In genomic region chr1:167110586-167110985, GRCh38 we compare ENCODE assay signal across 14 cellular contexts. TPM values are rescaled to one million over a fixed set of nuclear protein-coding genes. Genes with fewer than 3 reads are reported as not detected.
DNase-seq lines count a peak whose midpoint lies in the region; ATAC-seq and TF ChIP-seq lines count a peak whose summit lies in the region.
"Had no signal": no experiment of that assay in that cellular context is flagged by ENCODE, and none has a peak within 500 bp of the region (broad histone marks: within the 10 kb centered on the region; RNA-seq: fewer than 3 reads in every experiment).

No MANE protein-coding gene starts in this region.

- peaks cover 8% of the 10 kb centered on the region for H3K36me3 Mint-ChIP-seq in activated naive CD4-positive, alpha-beta T cell treated with anti-CD3 and anti-CD28 coated beads, Interleukin-2, amount 50 U/mL, for 24 hours
- no peaks in the 10 kb centered on the region for H3K36me3 Mint-ChIP-seq in activated T-helper 17 cell treated with anti-CD3 and anti-CD28 coated beads, Interleukin-2, amount 50 U/mL, for 72 hours (ENCODE audit: low read depth)

- TF ChIP-seq CTCF in right atrium auricular region (IDR thresholded peaks at IDR 0.05) = no peak
- no peak for TF ChIP-seq CTCF in PC-3 (conservative IDR thresholded peaks at IDR 0.05; ENCODE audit: low read depth, low read length)

- H3K27me3 ChIP-seq in right atrium auricular region (no peaks in the 10 kb centered on the region), PC-3 (ENCODE audit: low read length) (no peaks in the 10 kb centered on the region)
- H3K27me3 ChIP-seq: hepatocyte had no signal

- H3K27ac ChIP-seq in right atrium auricular region (no peak overlapping the region), PC-3 (ENCODE audit: low read length) (no peak overlapping the region)
- H3K27ac ChIP-seq: hepatocyte had no signal

- H3K4me3 ChIP-seq in right atrium auricular region (no peak overlapping the region), PC-3 (ENCODE audit: low read length) (no peak overlapping the region)
- H3K4me3 ChIP-seq: hepatocyte, lung had no signal

- no peaks in the 10 kb centered on the region for H4K20me1 ChIP-seq in PC-3 (ENCODE audit: low read length)

- ATAC-seq in HG03432 (IDR thresholded peaks at IDR 0.05; ENCODE audit: unreplicated experiment) (peak; percentile 62), PC-3 (no peak)
- ATAC-seq in activated T-helper 17 cell treated with anti-CD3 and anti-CD28 coated beads, Interleukin-2, amount 50 U/mL, for 72 hours (replicated peaks) = peak; percentile 87

- H3K9me3 ChIP-seq in right atrium auricular region (no peaks in the 10 kb centered on the region), PC-3 (ENCODE audit: low read length) (no peaks in the 10 kb centered on the region)

- H3K36me3 ChIP-seq in right atrium auricular region (peaks cover 39% of the 10 kb centered on the region), PC-3 (ENCODE audit: low read depth, low read length) (no peaks in the 10 kb centered on the region)

- peak overlapping the region; percentile 80 for H3K27ac Mint-ChIP-seq in activated naive CD4-positive, alpha-beta T cell treated with anti-CD3 and anti-CD28 coated beads, Interleukin-2, amount 50 U/mL, for 24 hours
- peak overlapping the region; percentile 64 for H3K27ac Mint-ChIP-seq in activated T-helper 17 cell treated with anti-CD3 and anti-CD28 coated beads, Interleukin-2, amount 50 U/mL, for 72 hours

- H3K4me1 Mint-ChIP-seq in activated naive CD4-positive, alpha-beta T cell treated with anti-CD3 and anti-CD28 coated beads, Interleukin-2, amount 50 U/mL, for 24 hours = peaks cover 50% of the 10 kb centered on the region
- peaks cover 27% of the 10 kb centered on the region for H3K4me1 Mint-ChIP-seq in activated T-helper 17 cell treated with anti-CD3 and anti-CD28 coated beads, Interleukin-2, amount 50 U/mL, for 72 hours

- DNase-seq in activated naive CD4-positive, alpha-beta T cell treated with anti-CD3 and anti-CD28 coated beads, Interleukin-2, amount 50 U/mL, for 16 hours = no peak
- DNase-seq in NCI-H2081 treated with DMSO at 0.1 percent for 48 hours (lab: John Stamatoyannopoulos, UW) = no peak
- DNase-seq in right atrium auricular region (ENCODE audit: low spot score) = no peak
- no peak for DNase-seq in stimulated activated CD4-positive, alpha-beta T cell treated with anti-CD3 and anti-CD28 coated beads, Interleukin-12 subunit alpha, Interleukin-12 subunit beta, amount 100 ng/mL, for 4 hours
- no peak for DNase-seq in PC-3
- DNase-seq: NCI-H1436 treated with DMSO at 0.1 percent for 48 hours, NCI-H69, nucleus accumbens, SIG-M5 had no signal

- CTCF ChIA-PET in PC-3 (lab: Charles Lee) = no interaction called here

- no peak overlapping the region for H3K4me2 ChIP-seq in PC-3 (ENCODE audit: low read length)
- H3K4me2 ChIP-seq: hepatocyte had no signal

- no peaks in the 10 kb centered on the region for H3K9me3 Mint-ChIP-seq in activated naive CD4-positive, alpha-beta T cell treated with anti-CD3 and anti-CD28 coated beads, Interleukin-2, amount 50 U/mL, for 24 hours
- no peaks in the 10 kb centered on the region for H3K9me3 Mint-ChIP-seq in activated T-helper 17 cell treated with anti-CD3 and anti-CD28 coated beads, Interleukin-2, amount 50 U/mL, for 72 hours

- no peaks in the 10 kb centered on the region for H3K27me3 Mint-ChIP-seq in activated naive CD4-positive, alpha-beta T cell treated with anti-CD3 and anti-CD28 coated beads, Interleukin-2, amount 50 U/mL, for 24 hours
- peaks cover under 1% of the 10 kb centered on the region for H3K27me3 Mint-ChIP-seq in activated T-helper 17 cell treated with anti-CD3 and anti-CD28 coated beads, Interleukin-2, amount 50 U/mL, for 72 hours

- no TSS peak for BruUV-seq in PC-3 (replicated peaks; lab: Mats Ljungman, UMichigan)

- no peaks in the 10 kb centered on the region for H3K9me2 ChIP-seq in PC-3 (replicated peaks; ENCODE audit: low read length)

- no peaks in the 10 kb centered on the region for H3F3A ChIP-seq in PC-3 (ENCODE audit: low read length, unreplicated experiment)

- intact Hi-C loops in PC-3 (cut with micrococcal nuclease) = no loop called here

- no peaks in the 10 kb centered on the region for H3K79me2 ChIP-seq in PC-3 (ENCODE audit: low read length)
- H3K79me2 ChIP-seq: hepatocyte had no signal

- POLR2A ChIA-PET in PC-3 (lab: Charles Lee; ENCODE audit: unreplicated experiment) = no interaction called here

- H3K4me3 Mint-ChIP-seq in activated naive CD4-positive, alpha-beta T cell treated with anti-CD3 and anti-CD28 coated beads, Interleukin-2, amount 50 U/mL, for 24 hours = peak overlapping the region; percentile 52
- peak overlapping the region; percentile 36 for H3K4me3 Mint-ChIP-seq in activated T-helper 17 cell treated with anti-CD3 and anti-CD28 coated beads, Interleukin-2, amount 50 U/mL, for 72 hours

- H2AFZ ChIP-seq in PC-3 (ENCODE audit: low read length) = no peak overlapping the region
- H2AFZ ChIP-seq: hepatocyte had no signal

- no peak overlapping the region for H3K9ac ChIP-seq in PC-3 (ENCODE audit: low read length)

- H3K4me1 ChIP-seq in right atrium auricular region (peaks cover 0 to 13% of the 10 kb centered on the region in 2 donors), PC-3 (ENCODE audit: insufficient read depth, low read length) (peaks cover 26% of the 10 kb centered on the region)

RNA-seq across cellular contexts. Expression of gene STYXL2, which starts 16.7 kb away (rescaled TPM):
- not detected for total RNA-seq in activated T-helper 17 cell treated with anti-CD3 and anti-CD28 coated beads, Interleukin-2, amount 50 U/mL, for 72 hours
- total RNA-seq in right atrium auricular region (100 to 1,000 TPM in 1 of 2 donors, 10 to 100 TPM in 1; 60.2 to 148 TPM), PC-3 (2014; rRNA removed) (not detected in 2 replicates)

RNA-seq across cellular contexts. Expression of gene GPA33, which starts 20.4 kb away (rescaled TPM):
- total RNA-seq in activated T-helper 17 cell treated with anti-CD3 and anti-CD28 coated beads, Interleukin-2, amount 50 U/mL, for 72 hours = under 1 TPM; 0.26 to 0.58 TPM
- total RNA-seq in right atrium auricular region (1 to 10 TPM in 1 of 2 donors, not detected in 1; 1.5 TPM), PC-3 (2014; rRNA removed) (0.04 and 0.12 TPM in 2 replicates)

Comparison
In these comparisons a context has a peak if more than half of its experiments do, and no peak if none do; other contexts are left out.
1. RNA of gene STYXL2, which starts 16.7 kb away (total RNA-seq): 60.2 to 148 TPM in right atrium auricular region; not detected in activated T-helper 17 cell treated with anti-CD3 and anti-CD28 coated beads, Interleukin-2, amount 50 U/mL, for 72 hours and not detected in PC-3; every median in the first group is over 10 times any median in the second.